In genomic region chr12:89474615-89475014, GRCh38 we compare ENCODE assay signal across 17 cellular contexts. TPM values are rescaled to one million over a fixed set of nuclear protein-coding genes. Genes with fewer than 3 reads are reported as not detected.
DNase-seq lines count a peak whose midpoint lies in the region; ATAC-seq and TF ChIP-seq lines count a peak whose summit lies in the region.
"Had no signal": no experiment of that assay in that cellular context is flagged by ENCODE, and none has a peak within 500 bp of the region (broad histone marks: within the 10 kb centered on the region; RNA-seq: fewer than 3 reads in every experiment).

No MANE protein-coding gene starts in this region.

- intact Hi-C loops in left cardiac atrium (cut with DNase I) = loop anchor here in 1 of 2 donors (5.0 kb wide), 1 partner anchor 53 kb away; the partner anchor contains the start of gene POC1B

- no peaks in the 10 kb centered on the region for H3K27me3 Mint-ChIP-seq in activated CD8-positive, alpha-beta memory T cell treated with anti-CD3 and anti-CD28 coated beads, Interleukin-2, amount 10 ng/mL, durations not matched to agents 7 days and 5 days
- no peaks in the 10 kb centered on the region for H3K27me3 Mint-ChIP-seq in activated naive CD8-positive, alpha-beta T cell treated with anti-CD3 and anti-CD28 coated beads for 36 hours
- no peaks in the 10 kb centered on the region for H3K27me3 Mint-ChIP-seq in nephron progenitor cell (ENCODE audit: low read depth, poor library complexity)

- no peaks in the 10 kb centered on the region for H3K9me3 Mint-ChIP-seq in activated CD8-positive, alpha-beta memory T cell treated with anti-CD3 and anti-CD28 coated beads, Interleukin-2, amount 10 ng/mL, durations not matched to agents 7 days and 5 days (ENCODE audit: low read depth)
- H3K9me3 Mint-ChIP-seq in activated naive CD8-positive, alpha-beta T cell treated with anti-CD3 and anti-CD28 coated beads for 36 hours = no peaks in the 10 kb centered on the region
- H3K9me3 Mint-ChIP-seq in nephron progenitor cell = no peaks in the 10 kb centered on the region

- peak overlapping the region; percentile 64 for H3K27ac Mint-ChIP-seq in activated CD8-positive, alpha-beta memory T cell treated with anti-CD3 and anti-CD28 coated beads, Interleukin-2, amount 10 ng/mL, durations not matched to agents 7 days and 5 days
- H3K27ac Mint-ChIP-seq in activated naive CD8-positive, alpha-beta T cell treated with anti-CD3 and anti-CD28 coated beads for 36 hours = peak overlapping the region; percentile 30
- H3K27ac Mint-ChIP-seq in nephron progenitor cell = peak overlapping the region; percentile 20

- in situ Hi-C loops in ACHN (cut with HindIII; ENCODE audit: low pct_ligation_motif_present, low pct_unique_long_range_greater_than_20kb, low sequenced_read_pairs) = loop anchor here (25.0 kb wide), 1 partner anchor 437 kb away; no protein-coding TSS in a partner anchor

- TF ChIP-seq CTCF in nephron progenitor cell (IDR thresholded peaks at IDR 0.05) = no peak

- peaks cover 30% of the 10 kb centered on the region for H3K36me3 Mint-ChIP-seq in activated CD8-positive, alpha-beta memory T cell treated with anti-CD3 and anti-CD28 coated beads, Interleukin-2, amount 10 ng/mL, durations not matched to agents 7 days and 5 days
- no peaks in the 10 kb centered on the region for H3K36me3 Mint-ChIP-seq in activated naive CD8-positive, alpha-beta T cell treated with anti-CD3 and anti-CD28 coated beads for 36 hours
- no peaks in the 10 kb centered on the region for H3K36me3 Mint-ChIP-seq in nephron progenitor cell (ENCODE audit: low read depth)

- no peak overlapping the region for H3K4me3 Mint-ChIP-seq in activated CD8-positive, alpha-beta memory T cell treated with anti-CD3 and anti-CD28 coated beads, Interleukin-2, amount 10 ng/mL, durations not matched to agents 7 days and 5 days
- no peak overlapping the region for H3K4me3 Mint-ChIP-seq in activated naive CD8-positive, alpha-beta T cell treated with anti-CD3 and anti-CD28 coated beads for 36 hours
- no peak overlapping the region for H3K4me3 Mint-ChIP-seq in nephron progenitor cell

- peak; percentile 22 for ATAC-seq in activated CD8-positive, alpha-beta memory T cell treated with anti-CD3 and anti-CD28 coated beads, Interleukin-2, amount 10 ng/mL, durations not matched to agents 7 days and 5 days
- ATAC-seq in HG03025 (IDR thresholded peaks at IDR 0.05; ENCODE audit: low FRiP score, unreplicated experiment) (peak; percentile 10), left cardiac atrium (no peak), HG03342 (IDR thresholded peaks at IDR 0.05; ENCODE audit: unreplicated experiment) (no peak)

- DNase-seq in activated CD8-positive, alpha-beta memory T cell treated with anti-CD3 and anti-CD28 coated beads, Interleukin-2, amount 10 ng/mL, durations not matched to agents 7 days and 5 days = no peak
- no peak for DNase-seq in activated CD8-positive, alpha-beta memory T cell treated with anti-CD3 and anti-CD28 coated beads for 24 hours
- no peak for DNase-seq in activated naive CD8-positive, alpha-beta T cell treated with anti-CD3 and anti-CD28 coated beads for 36 hours
- no peak for DNase-seq in nephron progenitor cell
- no peak for DNase-seq in left cardiac atrium
- no peak for DNase-seq in ACHN
- DNase-seq: activated effector memory CD4-positive, alpha-beta T cell treated with Interleukin-2 at 50 U/mL for 16 hours; anterior cingulate cortex; cerebellar nuclear complex; DMS79 treated with DMSO at 0.1 percent for 48 hours; effector memory CD4-positive, alpha-beta T cell; left ventricle myocardium inferior; NCI-H1092 treated with DMSO at 0.1 percent for 48 hours; NCI-H526 treated with DMSO at 0.1 percent for 48 hours; SHP77 had no signal

- H3K4me1 Mint-ChIP-seq in activated CD8-positive, alpha-beta memory T cell treated with anti-CD3 and anti-CD28 coated beads, Interleukin-2, amount 10 ng/mL, durations not matched to agents 7 days and 5 days = peaks cover 70% of the 10 kb centered on the region
- peaks cover 30% of the 10 kb centered on the region for H3K4me1 Mint-ChIP-seq in activated naive CD8-positive, alpha-beta T cell treated with anti-CD3 and anti-CD28 coated beads for 36 hours
- peaks cover 7% of the 10 kb centered on the region for H3K4me1 Mint-ChIP-seq in nephron progenitor cell

- CTCF ChIA-PET in activated CD8-positive, alpha-beta memory T cell treated with anti-CD3 and anti-CD28 coated beads, Interleukin-2, amount 10 ng/mL, durations not matched to agents 7 days and 5 days (lab: Charles Lee) = interaction anchor here (10.1 kb wide), 1 partner anchor 51 kb away, joined by 194 read pairs; the partner anchor contains the start of genes GALNT4 and POC1B

RNA-seq across cellular contexts. Expression of gene GALNT4, which starts 50.0 kb away (rescaled TPM):
- total RNA-seq in activated CD8-positive, alpha-beta memory T cell treated with anti-CD3 and anti-CD28 coated beads, Interleukin-2, amount 10 ng/mL, durations not matched to agents 7 days and 5 days = 10 to 100 TPM; 16.5 to 17.5 TPM
- total RNA-seq in activated naive CD8-positive, alpha-beta T cell treated with anti-CD3 and anti-CD28 coated beads for 36 hours = 1 to 10 TPM; 5.4 to 5.7 TPM
- total RNA-seq in left cardiac atrium = 1 to 10 TPM; 4.2 to 4.3 TPM

RNA-seq across cellular contexts. Expression of gene POC1B, which starts 51.2 kb away (rescaled TPM):
- 10 to 100 TPM; 52.2 to 58.8 TPM for total RNA-seq in activated CD8-positive, alpha-beta memory T cell treated with anti-CD3 and anti-CD28 coated beads, Interleukin-2, amount 10 ng/mL, durations not matched to agents 7 days and 5 days
- 10 to 100 TPM; 18.8 to 19.2 TPM for total RNA-seq in activated naive CD8-positive, alpha-beta T cell treated with anti-CD3 and anti-CD28 coated beads for 36 hours
- 10 to 100 TPM in 1 of 2 donors, 1 to 10 TPM in 1; 8.0 to 10.8 TPM for total RNA-seq in left cardiac atrium

Comparison
In these comparisons a context has a peak if more than half of its experiments do, and no peak if none do; other contexts are left out.
1. ATAC-seq: peak in activated CD8-positive, alpha-beta memory T cell treated with anti-CD3 and anti-CD28 coated beads, Interleukin-2, amount 10 ng/mL, durations not matched to agents 7 days and 5 days (single experiment) and HG03025 (single experiment); none in left cardiac atrium (0 of 2) and HG03342 (single experiment).
2. Peak in every context shown above with its lines, with median percentiles within 50 percentile points of each other: H3K27ac Mint-ChIP-seq.